Comparison of ENCODE assay signal across 11 cellular contexts in the genomic region with DNA sequence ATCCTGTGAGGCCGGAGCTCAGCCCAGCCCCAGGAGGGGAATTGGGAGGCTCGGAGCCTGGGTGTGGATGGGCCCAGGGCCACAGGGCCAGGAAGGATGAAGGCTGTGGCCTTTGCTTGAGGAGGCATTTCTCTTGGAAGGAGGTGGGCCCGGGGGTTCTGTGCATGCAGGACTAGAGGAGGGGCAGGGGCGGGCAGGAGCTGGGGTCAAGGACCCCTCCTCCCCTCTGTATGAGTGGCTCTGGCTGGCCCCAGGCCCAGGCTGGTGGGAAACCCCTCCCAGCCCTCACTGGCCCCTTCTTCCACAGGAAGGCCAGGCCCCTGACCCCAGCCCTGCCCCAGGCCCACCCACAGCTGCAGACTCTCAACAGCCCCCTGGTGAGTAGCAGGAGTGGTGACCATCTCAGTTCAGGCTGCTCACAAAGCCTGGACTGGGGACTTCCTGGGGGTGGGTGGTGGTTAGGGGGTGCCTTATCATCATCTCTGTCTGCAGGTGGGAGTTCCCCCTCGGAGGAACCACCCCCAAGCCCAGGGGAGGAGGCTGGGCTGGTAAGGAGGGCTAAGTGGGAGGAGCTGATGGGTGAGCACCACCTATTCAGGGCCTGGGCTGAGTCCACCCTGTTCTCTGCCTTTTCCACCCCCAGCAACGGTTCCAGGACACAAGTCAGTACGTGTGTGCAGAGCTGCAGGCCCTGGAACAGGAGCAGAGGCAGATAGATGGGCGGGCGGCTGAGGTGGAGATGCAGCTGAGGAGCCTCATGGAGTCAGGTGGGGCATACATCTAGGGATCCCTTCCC. TPM values are rescaled to one million over a fixed set of nuclear protein-coding genes. Genes with fewer than 3 reads are reported as not detected.
DNase-seq lines count a peak whose midpoint lies in the region; ATAC-seq, FAIRE-seq and TF ChIP-seq lines count a peak whose summit lies in the region.
"Had no signal": no experiment of that assay in that cellular context is flagged by ENCODE, and none has a peak within 500 bp of the region (broad histone marks: within the 10 kb centered on the region; RNA-seq: fewer than 3 reads in every experiment).

No MANE protein-coding gene starts in this region.

- H3K9me3 Mint-ChIP-seq in activated naive CD8-positive, alpha-beta T cell treated with anti-CD3 and anti-CD28 coated beads, Interleukin-2, amount 50 U/mL, for 24 hours = no peaks in the 10 kb centered on the region
- H3K9me3 Mint-ChIP-seq: HFFc6, mesothelial cell of epicardium, T-cell had no signal

- peak overlapping the region; percentile 97 for H3K27ac ChIP-seq in skeletal muscle tissue (ENCODE audit: low read depth, low read length)
- H3K27ac ChIP-seq: right lobe of liver had no signal

- 0 out of 2 replicates have a peak, but pooled peaks have one; percentile 30 for TF ChIP-seq POLR2A in GM12892 (IDR thresholded peaks at IDR 0.05; ENCODE audit: low read depth, low read length)
- no peak for TF ChIP-seq POLR2A in NB4 (IDR thresholded peaks at IDR 0.05; ENCODE audit: extremely low read depth, insufficient read length)

- peak; percentile 55 for ATAC-seq in activated naive CD8-positive, alpha-beta T cell treated with anti-CD3 and anti-CD28 coated beads, Interleukin-2, amount 50 U/mL, for 24 hours
- no peak for ATAC-seq in GM18861 (IDR thresholded peaks at IDR 0.05; ENCODE audit: unreplicated experiment)

- no peaks in the 10 kb centered on the region for H3K9me3 ChIP-seq in skeletal muscle tissue (ENCODE audit: control insufficient read depth in 3 of 3, low read length in 3 of 3)
- H3K9me3 ChIP-seq: right lobe of liver had no signal

- peak overlapping the region; percentile 95 for H3K27ac Mint-ChIP-seq in activated naive CD8-positive, alpha-beta T cell treated with anti-CD3 and anti-CD28 coated beads, Interleukin-2, amount 50 U/mL, for 24 hours
- H3K27ac Mint-ChIP-seq: HFFc6, mesothelial cell of epicardium had no signal

- peak overlapping the region in 1 of 3 donors; percentile 16 for H3K9ac ChIP-seq in skeletal muscle tissue (ENCODE audit: low read depth in 1 of 3, low read length in 3 of 3)

- TF ChIP-seq CTCF in NB4 (IDR thresholded peaks at IDR 0.05; ENCODE audit: low read depth, low read length) = no peak

- H3K27me3 Mint-ChIP-seq in activated naive CD8-positive, alpha-beta T cell treated with anti-CD3 and anti-CD28 coated beads, Interleukin-2, amount 50 U/mL, for 24 hours = no peaks in the 10 kb centered on the region
- H3K27me3 Mint-ChIP-seq: T-cell had no signal

- DNase-seq in GM12892 (ENCODE audit: insufficient read length) (peak; percentile 68), NB4 (ENCODE audit: low read depth) (peak; percentile 46), ureter (ENCODE audit: low spot score) (no peak), 8988T (no peak)
- peak; percentile 72 for DNase-seq in activated naive CD8-positive, alpha-beta T cell treated with anti-CD3 and anti-CD28 coated beads, Interleukin-2, amount 50 U/mL, for 24 hours
- DNase-seq: HFFc6 had no signal

- H3K27me3 ChIP-seq in skeletal muscle tissue (ENCODE audit: control insufficient read depth in 3 of 3, insufficient read depth in 3 of 3, low read length in 3 of 3) = no peaks in the 10 kb centered on the region
- H3K27me3 ChIP-seq: right lobe of liver had no signal

- peaks cover 14% of the 10 kb centered on the region for H3K36me3 Mint-ChIP-seq in activated naive CD8-positive, alpha-beta T cell treated with anti-CD3 and anti-CD28 coated beads, Interleukin-2, amount 50 U/mL, for 24 hours (ENCODE audit: low read depth)

- peaks cover 69 to 84% (median 80%) of the 10 kb centered on the region in 3 donors for H3K4me1 ChIP-seq in skeletal muscle tissue (ENCODE audit: control insufficient read depth in 3 of 3, insufficient read depth in 3 of 3, low read length in 3 of 3)
- H3K4me1 ChIP-seq: right lobe of liver had no signal

- FAIRE-seq in GM12892 (lab: Jason Lieb, UNC) = peak; percentile 83

- H3K4me3 Mint-ChIP-seq in activated naive CD8-positive, alpha-beta T cell treated with anti-CD3 and anti-CD28 coated beads, Interleukin-2, amount 50 U/mL, for 24 hours = no peak overlapping the region
- H3K4me3 Mint-ChIP-seq: HFFc6, mesothelial cell of epicardium, T-cell had no signal

- peaks cover 34 to 42% (median 40%) of the 10 kb centered on the region in 3 donors for H3K36me3 ChIP-seq in skeletal muscle tissue (ENCODE audit: control insufficient read depth in 3 of 3, insufficient read depth in 3 of 3, low read length in 3 of 3)
- H3K36me3 ChIP-seq: right lobe of liver had no signal

- H3K4me3 ChIP-seq in NB4 (ENCODE audit: low read depth, low read length) = no peak overlapping the region
- peak overlapping the region in 1 of 3 donors; percentile 13 for H3K4me3 ChIP-seq in skeletal muscle tissue (ENCODE audit: low read length in 3 of 3)
- H3K4me3 ChIP-seq: right lobe of liver had no signal

- peaks cover 40% of the 10 kb centered on the region for H3K4me1 Mint-ChIP-seq in activated naive CD8-positive, alpha-beta T cell treated with anti-CD3 and anti-CD28 coated beads, Interleukin-2, amount 50 U/mL, for 24 hours

RNA-seq across cellular contexts. Expression of a gene that starts 6.0 kb away (rescaled TPM):
- not detected for polyA plus RNA-seq in GM12892 (2012; ENCODE audit: missing spikeins)
- total RNA-seq in skeletal muscle tissue (not detected), ureter (0.83 TPM)

RNA-seq across cellular contexts. Expression of a gene that starts 13.8 kb away (rescaled TPM):
- polyA plus RNA-seq in GM12892 (2012; ENCODE audit: missing spikeins) = 36.8 TPM
- total RNA-seq in skeletal muscle tissue = 157 TPM
- total RNA-seq in ureter = 122 TPM

RNA-seq across cellular contexts. Expression of a gene that starts 17.3 kb away (rescaled TPM):
- 11.8 TPM for polyA plus RNA-seq in GM12892 (2012; ENCODE audit: missing spikeins)
- total RNA-seq in skeletal muscle tissue = 14.6 TPM
- 21.9 TPM for total RNA-seq in ureter

RNA-seq across cellular contexts. Expression of a gene that starts 19.4 kb away (rescaled TPM):
- 27.5 TPM for polyA plus RNA-seq in GM12892 (2012; ENCODE audit: missing spikeins)
- total RNA-seq in skeletal muscle tissue (23.0 TPM), ureter (50.3 TPM)

RNA-seq across cellular contexts. Expression of a gene that starts 24.4 kb away (rescaled TPM):
- polyA plus RNA-seq in GM12892 (2012; ENCODE audit: missing spikeins) = 15.2 TPM
- total RNA-seq in skeletal muscle tissue = 23.0 TPM
- 57.3 TPM for total RNA-seq in ureter

Comparison
In these comparisons a context has a peak if more than half of its experiments do, and no peak if none do; other contexts are left out.
1. DNase-seq: peak in GM12892 (single experiment), NB4 (single experiment) and activated naive CD8-positive, alpha-beta T cell treated with anti-CD3 and anti-CD28 coated beads, Interleukin-2, amount 50 U/mL, for 24 hours (single experiment); none in ureter (single experiment) and 8988T (single experiment).